Comparison of ENCODE assay signal across 1 cellular context in the genomic region with DNA sequence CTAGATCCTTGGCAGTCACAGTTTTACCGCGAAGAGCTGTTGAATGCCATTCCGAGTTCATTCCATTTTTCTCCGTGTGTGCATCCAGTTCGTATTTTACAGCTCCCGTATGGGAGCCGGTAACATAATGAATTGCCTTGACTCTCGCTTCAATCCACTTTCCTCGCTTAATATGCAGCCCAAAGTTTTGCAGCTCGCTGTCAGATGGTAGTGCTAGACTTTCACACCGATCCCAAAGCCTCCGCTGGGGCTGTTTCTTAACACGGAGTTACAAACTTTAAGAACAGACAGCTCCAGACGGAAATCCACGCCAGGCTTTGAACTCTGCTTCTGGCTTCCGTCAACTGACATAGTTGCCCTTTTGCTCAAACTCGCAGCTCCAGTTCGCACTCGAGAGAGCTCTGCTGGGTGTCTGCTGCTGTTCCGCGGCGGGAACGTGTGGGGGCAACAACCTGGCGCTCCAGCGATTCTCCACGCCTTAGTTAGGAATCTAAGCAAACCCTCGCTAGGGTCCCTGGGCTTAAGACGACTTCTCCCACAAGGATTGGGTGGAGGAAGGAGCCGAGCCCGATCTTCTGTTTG.
TF ChIP-seq lines count a peak whose summit lies in the region.

No MANE protein-coding gene starts in this region.

TF ChIP-seq in HepG2, 621 proteins besides CTCF, POLR2A, EP300 and RAD21 (continued from another document and continues in another):
- no peak for TF ChIP-seq HMGXB3 (CRISPR knock-in tag; IDR thresholded peaks at IDR 0.05; ENCODE audit: borderline replicate concordance)
- no peak for TF ChIP-seq DNMT1 (CRISPR knock-in tag; IDR thresholded peaks at IDR 0.05)
- no peak for TF ChIP-seq SNAI1 (CRISPR knock-in tag; IDR thresholded peaks at IDR 0.05; ENCODE audit: borderline replicate concordance)
- TF ChIP-seq GZF1 (CRISPR knock-in tag; IDR thresholded peaks at IDR 0.05): no peak
- peak; percentile 54; the same call in 1 of the 2 replicates for TF ChIP-seq TIGD3 (CRISPR knock-in tag; IDR thresholded peaks at IDR 0.05; ENCODE audit: borderline replicate concordance)
- TF ChIP-seq ZNF7 (CRISPR knock-in tag; IDR thresholded peaks at IDR 0.05): no peak
- TF ChIP-seq HMG20B (CRISPR knock-in tag; conservative IDR thresholded peaks at IDR 0.05): peak; percentile 64; the same call in 1 of the 2 replicates
- TF ChIP-seq, protein P1, sequence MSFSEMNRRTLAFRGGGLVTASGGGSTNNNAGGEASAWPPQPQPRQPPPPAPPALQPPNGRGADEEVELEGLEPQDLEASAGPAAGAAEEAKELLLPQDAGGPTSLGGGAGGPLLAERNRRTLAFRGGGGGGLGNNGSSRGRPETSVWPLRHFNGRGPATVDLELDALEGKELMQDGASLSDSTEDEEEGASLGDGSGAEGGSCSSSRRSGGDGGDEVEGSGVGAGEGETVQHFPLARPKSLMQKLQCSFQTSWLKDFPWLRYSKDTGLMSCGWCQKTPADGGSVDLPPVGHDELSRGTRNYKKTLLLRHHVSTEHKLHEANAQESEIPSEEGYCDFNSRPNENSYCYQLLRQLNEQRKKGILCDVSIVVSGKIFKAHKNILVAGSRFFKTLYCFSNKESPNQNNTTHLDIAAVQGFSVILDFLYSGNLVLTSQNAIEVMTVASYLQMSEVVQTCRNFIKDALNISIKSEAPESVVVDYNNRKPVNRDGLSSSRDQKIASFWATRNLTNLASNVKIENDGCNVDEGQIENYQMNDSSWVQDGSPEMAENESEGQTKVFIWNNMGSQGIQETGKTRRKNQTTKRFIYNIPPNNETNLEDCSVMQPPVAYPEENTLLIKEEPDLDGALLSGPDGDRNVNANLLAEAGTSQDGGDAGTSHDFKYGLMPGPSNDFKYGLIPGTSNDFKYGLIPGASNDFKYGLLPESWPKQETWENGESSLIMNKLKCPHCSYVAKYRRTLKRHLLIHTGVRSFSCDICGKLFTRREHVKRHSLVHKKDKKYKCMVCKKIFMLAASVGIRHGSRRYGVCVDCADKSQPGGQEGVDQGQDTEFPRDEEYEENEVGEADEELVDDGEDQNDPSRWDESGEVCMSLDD (CRISPR knock-in tag; IDR thresholded peaks at IDR 0.05; ENCODE audit: borderline replicate concordance): no peak
- TF ChIP-seq ZBTB39 (CRISPR knock-in tag; IDR thresholded peaks at IDR 0.05): no peak
- no peak for TF ChIP-seq ZNF12 (CRISPR knock-in tag; IDR thresholded peaks at IDR 0.05)
- TF ChIP-seq, protein P2, sequence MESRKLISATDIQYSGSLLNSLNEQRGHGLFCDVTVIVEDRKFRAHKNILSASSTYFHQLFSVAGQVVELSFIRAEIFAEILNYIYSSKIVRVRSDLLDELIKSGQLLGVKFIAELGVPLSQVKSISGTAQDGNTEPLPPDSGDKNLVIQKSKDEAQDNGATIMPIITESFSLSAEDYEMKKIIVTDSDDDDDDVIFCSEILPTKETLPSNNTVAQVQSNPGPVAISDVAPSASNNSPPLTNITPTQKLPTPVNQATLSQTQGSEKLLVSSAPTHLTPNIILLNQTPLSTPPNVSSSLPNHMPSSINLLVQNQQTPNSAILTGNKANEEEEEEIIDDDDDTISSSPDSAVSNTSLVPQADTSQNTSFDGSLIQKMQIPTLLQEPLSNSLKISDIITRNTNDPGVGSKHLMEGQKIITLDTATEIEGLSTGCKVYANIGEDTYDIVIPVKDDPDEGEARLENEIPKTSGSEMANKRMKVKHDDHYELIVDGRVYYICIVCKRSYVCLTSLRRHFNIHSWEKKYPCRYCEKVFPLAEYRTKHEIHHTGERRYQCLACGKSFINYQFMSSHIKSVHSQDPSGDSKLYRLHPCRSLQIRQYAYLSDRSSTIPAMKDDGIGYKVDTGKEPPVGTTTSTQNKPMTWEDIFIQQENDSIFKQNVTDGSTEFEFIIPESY (CRISPR knock-in tag; IDR thresholded peaks at IDR 0.05): no peak
- 0 out of 2 replicates have a peak, but pooled peaks have one; percentile 11 for TF ChIP-seq ZNF350 (CRISPR knock-in tag; IDR thresholded peaks at IDR 0.05; ENCODE audit: borderline replicate concordance, low read depth)
- peak; percentile 12; the same call in 1 of the 2 replicates for TF ChIP-seq FOXK1 (CRISPR knock-in tag; IDR thresholded peaks at IDR 0.05; ENCODE audit: borderline replicate concordance, low read depth)
- no peak for TF ChIP-seq RARG (CRISPR knock-in tag; IDR thresholded peaks at IDR 0.05; ENCODE audit: low read depth)
- peak; percentile 56; the same call in 1 of the 2 replicates for TF ChIP-seq NRL (CRISPR knock-in tag; IDR thresholded peaks at IDR 0.05; ENCODE audit: borderline replicate concordance)
- TF ChIP-seq NFKB2 (CRISPR knock-in tag; IDR thresholded peaks at IDR 0.05; ENCODE audit: borderline replicate concordance): no peak; the same call in 1 of the 2 replicates
- TF ChIP-seq, protein P3, sequence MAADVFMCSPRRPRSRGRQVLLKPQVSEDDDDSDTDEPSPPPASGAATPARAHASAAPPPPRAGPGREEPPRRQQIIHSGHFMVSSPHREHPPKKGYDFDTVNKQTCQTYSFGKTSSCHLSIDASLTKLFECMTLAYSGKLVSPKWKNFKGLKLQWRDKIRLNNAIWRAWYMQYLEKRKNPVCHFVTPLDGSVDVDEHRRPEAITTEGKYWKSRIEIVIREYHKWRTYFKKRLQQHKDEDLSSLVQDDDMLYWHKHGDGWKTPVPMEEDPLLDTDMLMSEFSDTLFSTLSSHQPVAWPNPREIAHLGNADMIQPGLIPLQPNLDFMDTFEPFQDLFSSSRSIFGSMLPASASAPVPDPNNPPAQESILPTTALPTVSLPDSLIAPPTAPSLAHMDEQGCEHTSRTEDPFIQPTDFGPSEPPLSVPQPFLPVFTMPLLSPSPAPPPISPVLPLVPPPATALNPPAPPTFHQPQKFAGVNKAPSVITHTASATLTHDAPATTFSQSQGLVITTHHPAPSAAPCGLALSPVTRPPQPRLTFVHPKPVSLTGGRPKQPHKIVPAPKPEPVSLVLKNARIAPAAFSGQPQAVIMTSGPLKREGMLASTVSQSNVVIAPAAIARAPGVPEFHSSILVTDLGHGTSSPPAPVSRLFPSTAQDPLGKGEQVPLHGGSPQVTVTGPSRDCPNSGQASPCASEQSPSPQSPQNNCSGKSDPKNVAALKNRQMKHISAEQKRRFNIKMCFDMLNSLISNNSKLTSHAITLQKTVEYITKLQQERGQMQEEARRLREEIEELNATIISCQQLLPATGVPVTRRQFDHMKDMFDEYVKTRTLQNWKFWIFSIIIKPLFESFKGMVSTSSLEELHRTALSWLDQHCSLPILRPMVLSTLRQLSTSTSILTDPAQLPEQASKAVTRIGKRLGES (CRISPR knock-in tag; IDR thresholded peaks at IDR 0.05; ENCODE audit: borderline replicate concordance): no peak
- peak in 1 of 2 experiments; percentile 40; a peak in 2 of 4 replicates for TF ChIP-seq REST (IDR thresholded peaks at IDR 0.05; ENCODE audit: borderline replicate concordance in 1 of 2, low read depth in 1 of 2, low read length in 2 of 2)
- 0 out of 2 replicates have a peak, but pooled peaks have one; percentile 29 for TF ChIP-seq NCOA2 (CRISPR knock-in tag; IDR thresholded peaks at IDR 0.05)
- TF ChIP-seq ZNF775 (CRISPR knock-in tag; IDR thresholded peaks at IDR 0.05; ENCODE audit: borderline replicate concordance): no peak
- no peak for TF ChIP-seq HNRNPUL1 (IDR thresholded peaks at IDR 0.05; ENCODE audit: low read depth, low read length)
- TF ChIP-seq, protein P4, sequence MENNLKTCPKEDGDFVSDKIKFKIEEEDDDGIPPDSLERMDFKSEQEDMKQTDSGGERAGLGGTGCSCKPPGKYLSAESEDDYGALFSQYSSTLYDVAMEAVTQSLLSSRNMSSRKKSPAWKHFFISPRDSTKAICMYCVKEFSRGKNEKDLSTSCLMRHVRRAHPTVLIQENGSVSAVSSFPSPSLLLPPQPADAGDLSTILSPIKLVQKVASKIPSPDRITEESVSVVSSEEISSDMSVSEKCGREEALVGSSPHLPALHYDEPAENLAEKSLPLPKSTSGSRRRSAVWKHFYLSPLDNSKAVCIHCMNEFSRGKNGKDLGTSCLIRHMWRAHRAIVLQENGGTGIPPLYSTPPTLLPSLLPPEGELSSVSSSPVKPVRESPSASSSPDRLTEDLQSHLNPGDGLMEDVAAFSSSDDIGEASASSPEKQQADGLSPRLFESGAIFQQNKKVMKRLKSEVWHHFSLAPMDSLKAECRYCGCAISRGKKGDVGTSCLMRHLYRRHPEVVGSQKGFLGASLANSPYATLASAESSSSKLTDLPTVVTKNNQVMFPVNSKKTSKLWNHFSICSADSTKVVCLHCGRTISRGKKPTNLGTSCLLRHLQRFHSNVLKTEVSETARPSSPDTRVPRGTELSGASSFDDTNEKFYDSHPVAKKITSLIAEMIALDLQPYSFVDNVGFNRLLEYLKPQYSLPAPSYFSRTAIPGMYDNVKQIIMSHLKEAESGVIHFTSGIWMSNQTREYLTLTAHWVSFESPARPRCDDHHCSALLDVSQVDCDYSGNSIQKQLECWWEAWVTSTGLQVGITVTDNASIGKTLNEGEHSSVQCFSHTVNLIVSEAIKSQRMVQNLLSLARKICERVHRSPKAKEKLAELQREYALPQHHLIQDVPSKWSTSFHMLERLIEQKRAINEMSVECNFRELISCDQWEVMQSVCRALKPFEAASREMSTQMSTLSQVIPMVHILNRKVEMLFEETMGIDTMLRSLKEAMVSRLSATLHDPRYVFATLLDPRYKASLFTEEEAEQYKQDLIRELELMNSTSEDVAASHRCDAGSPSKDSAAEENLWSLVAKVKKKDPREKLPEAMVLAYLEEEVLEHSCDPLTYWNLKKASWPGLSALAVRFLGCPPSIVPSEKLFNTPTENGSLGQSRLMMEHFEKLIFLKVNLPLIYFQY (CRISPR knock-in tag; IDR thresholded peaks at IDR 0.05; ENCODE audit: borderline replicate concordance): no peak
- no peak for TF ChIP-seq ZNF816 (CRISPR knock-in tag; IDR thresholded peaks at IDR 0.05; ENCODE audit: borderline replicate concordance)
- no peak for TF ChIP-seq ZNF3 (CRISPR knock-in tag; IDR thresholded peaks at IDR 0.05)
- no peak for TF ChIP-seq ZNF572 (CRISPR knock-in tag; IDR thresholded peaks at IDR 0.05)
